Comparison of ENCODE assay signal across 8 cellular contexts in genomic region chr2:202912342-202912804, GRCh38. TPM values are rescaled to one million over a fixed set of nuclear protein-coding genes. Genes with fewer than 3 reads are reported as not detected.
A peak's percentile ranks its signal among the peaks of the same experiment; 100 is the strongest.
DNase-seq lines count a peak whose midpoint lies in the region; ATAC-seq and TF ChIP-seq lines count a peak whose summit lies in the region.
"Not testable (repeated sequence)": the region's sequence is repeated elsewhere in the genome, so short reads cannot be mapped to it uniquely, and the experiment has no call there.

No MANE protein-coding gene starts in this region.

- intact Hi-C loops in CD4-positive, alpha-beta T cell (cut with DNase I, micrococcal nuclease) = loop anchor here in 1 of 2 experiments (5.0 kb wide), 2 partner anchors 100 to 275 kb away; partner anchors contain the start of gene NBEAL1

- H4K91ac ChIP-seq in mesenchymal stem cell (ENCODE audit: low read length) = not testable (repeated sequence)

- peaks cover 40% of the 10 kb centered on the region for H3K4me1 Mint-ChIP-seq in CD4-positive, alpha-beta T cell (ENCODE audit: low read depth)

- DNase-seq in CD4-positive, alpha-beta T cell = peak in 2 of 10 experiments; percentile 2 to 3
- peak; percentile 5 for DNase-seq in activated gamma-delta T cell treated with Interleukin-2 at 50 U/mL for 16 hours
- peak; percentile 39 for DNase-seq in mesenchymal stem cell
- DNase-seq in stimulated activated CD4-positive, alpha-beta T cell treated with anti-CD3 and anti-CD28 coated beads, Interleukin-12 subunit alpha, Interleukin-12 subunit beta, amount 100 ng/mL, for 4 hours = peak; percentile 6

- H2AK5ac ChIP-seq in mesenchymal stem cell (ENCODE audit: low read length, severe bottlenecking) = not testable (repeated sequence)

- not testable (repeated sequence) for H2AFZ ChIP-seq in OCI-LY1 (ENCODE audit: low read length); mesenchymal stem cell (ENCODE audit: low read depth, low read length)

- TF ChIP-seq CTCF in CD4-positive, alpha-beta T cell (IDR thresholded peaks at IDR 0.05); OCI-LY1 (IDR thresholded peaks at IDR 0.05; ENCODE audit: low read length): not testable (repeated sequence)

- H3K9me3 Mint-ChIP-seq in CD4-positive, alpha-beta T cell = not testable (repeated sequence)

- H3K18ac ChIP-seq in mesenchymal stem cell (ENCODE audit: low read depth in 1 of 2, low read length in 2 of 2) = not testable (repeated sequence)

- peaks cover 23% of the 10 kb centered on the region for H3K36me3 Mint-ChIP-seq in CD4-positive, alpha-beta T cell (ENCODE audit: low read depth)

- H3K4me3 ChIP-seq in OCI-LY1 (ENCODE audit: low read depth, low read length, poor library complexity, severe bottlenecking) (peak overlapping the region; percentile 98), esophagus (ENCODE audit: low read depth in 1 of 2, low read length in 2 of 2) (peak overlapping the region; percentile 72 to 92), mesenchymal stem cell (ENCODE audit: insufficient read depth in 1 of 2, low read depth in 1 of 2, low read length in 2 of 2) (peak overlapping the region; percentile 64 to 99)

- H4K8ac ChIP-seq in mesenchymal stem cell (ENCODE audit: low read length) = not testable (repeated sequence)

- WGBS in esophagus, 2 donors = 0% methylated on average over 14 of the region's 41 CpGs; no CpG with 5 or more reads in 1 of the 2 donors
- no CpG with 5 or more reads among the region's 41 CpGs for WGBS in mesenchymal stem cell

- not testable (repeated sequence) for H3K27me3 Mint-ChIP-seq in CD4-positive, alpha-beta T cell

- H3K23ac ChIP-seq in mesenchymal stem cell (ENCODE audit: low read length in 2 of 2) = not testable (repeated sequence)

- CTCF ChIA-PET in CD4-positive, alpha-beta T cell (lab: Charles Lee) = interaction anchor here (1.1 kb wide), 1 partner anchor 42 kb away, joined by 6 read pairs; no protein-coding TSS in a partner anchor

- H3K14ac ChIP-seq in mesenchymal stem cell (ENCODE audit: low read length in 2 of 2) = not testable (repeated sequence)

- H2BK15ac ChIP-seq in mesenchymal stem cell (ENCODE audit: low read depth, poor library complexity, severe bottlenecking) = not testable (repeated sequence)

- not testable (repeated sequence) for H3K27me3 ChIP-seq in CD4-positive, alpha-beta T cell (ENCODE audit: control insufficient read depth, insufficient read depth, low read length); OCI-LY1 (ENCODE audit: insufficient read depth, low read length); esophagus (ENCODE audit: control insufficient read depth in 1 of 2, insufficient read depth in 2 of 2, low read length in 2 of 2); mesenchymal stem cell (ENCODE audit: control insufficient read depth in 1 of 2, insufficient read depth in 1 of 2, low read length in 2 of 2)

- H2BK120ac ChIP-seq in mesenchymal stem cell (ENCODE audit: low read depth, low read length) = not testable (repeated sequence)

- peak overlapping the region; percentile 72 for H3K27ac ChIP-seq in CD4-positive, alpha-beta T cell (ENCODE audit: low read depth, low read length)
- peak overlapping the region; percentile 91 for H3K27ac ChIP-seq in OCI-LY1 (ENCODE audit: low read depth, low read length, poor library complexity, severe bottlenecking)
- H3K27ac ChIP-seq in esophagus (ENCODE audit: low read depth in 2 of 2, low read length in 1 of 2) = peak overlapping the region; percentile 56 to 92
- H3K27ac ChIP-seq in mesenchymal stem cell (ENCODE audit: low read length, poor library complexity, severe bottlenecking) = peak overlapping the region; percentile 100

- POLR2A ChIA-PET in CD4-positive, alpha-beta T cell (lab: Charles Lee) = interaction anchor here (1.1 to 2.7 kb wide), 6 partner anchors 11 to 326 kb away, joined by 3 to 31 read pairs (median 12); partner anchors contain the start of genes CYP20A1, FAM117B, ICA1L and NBEAL1

- H3K9me2 ChIP-seq in OCI-LY1 (ENCODE audit: low read depth, low read length) = not testable (repeated sequence)

- H3K4me3 Mint-ChIP-seq in CD4-positive, alpha-beta T cell = peak overlapping the region; percentile 98

- H3F3A ChIP-seq in OCI-LY1 (ENCODE audit: insufficient read depth, low read length) = not testable (repeated sequence)

- H3K79me2 ChIP-seq in OCI-LY1 (ENCODE audit: insufficient read depth, low read length) = peaks cover 40% of the 10 kb centered on the region

- H4K20me1 ChIP-seq in OCI-LY1 (ENCODE audit: insufficient read depth, low read length) = not testable (repeated sequence)

- not testable (repeated sequence) for H3K4ac ChIP-seq in mesenchymal stem cell (ENCODE audit: low read depth in 1 of 2, low read length in 2 of 2)

- ATAC-seq in CD4-positive, alpha-beta T cell (ENCODE audit: poor library complexity) = peak; percentile 25
- ATAC-seq in GM19467 (IDR thresholded peaks at IDR 0.05; ENCODE audit: unreplicated experiment) (peak; percentile 41), HG03045 (IDR thresholded peaks at IDR 0.05; ENCODE audit: unreplicated experiment) (peak; percentile 68)

- H3K9ac ChIP-seq in OCI-LY1 (ENCODE audit: low read length) = peak overlapping the region; percentile 98
- H3K9ac ChIP-seq in mesenchymal stem cell (ENCODE audit: low read length) = peak overlapping the region; percentile 97

- H3K4me2 ChIP-seq in OCI-LY1 (ENCODE audit: low read length) = peak overlapping the region; percentile 95
- H3K4me2 ChIP-seq in mesenchymal stem cell (ENCODE audit: low read length, poor library complexity, severe bottlenecking) = not testable (repeated sequence)

- peaks cover 39% of the 10 kb centered on the region for H3K4me1 ChIP-seq in OCI-LY1 (ENCODE audit: insufficient read depth, low read length, severe bottlenecking)
- not testable (repeated sequence) for H3K4me1 ChIP-seq in esophagus (ENCODE audit: control insufficient read depth in 2 of 2, insufficient read depth in 2 of 2, low read length in 1 of 2); mesenchymal stem cell (ENCODE audit: control insufficient read depth, insufficient read depth, low read depth, low read length)

- H2BK12ac ChIP-seq in mesenchymal stem cell (ENCODE audit: low read length in 2 of 2) = not testable (repeated sequence)

- not testable (repeated sequence) for H3K79me1 ChIP-seq in mesenchymal stem cell (replicated peaks; ENCODE audit: low read length, poor library complexity, severe bottlenecking)

- peaks cover 11% of the 10 kb centered on the region; the same call in 1 of the 2 replicates for H3K36me3 ChIP-seq in OCI-LY1 (ENCODE audit: insufficient read depth, low read length)
- not testable (repeated sequence) for H3K36me3 ChIP-seq in esophagus (ENCODE audit: control insufficient read depth in 2 of 2, insufficient read depth in 2 of 2, low read length in 1 of 2); mesenchymal stem cell (ENCODE audit: control insufficient read depth in 1 of 2, insufficient read depth in 2 of 2, low read depth in 1 of 2, low read length in 2 of 2)

- peak overlapping the region; percentile 90 for H3K27ac Mint-ChIP-seq in CD4-positive, alpha-beta T cell

- H3K9me3 ChIP-seq in CD4-positive, alpha-beta T cell (ENCODE audit: control insufficient read depth, low read length); OCI-LY1 (ENCODE audit: low read length); esophagus (ENCODE audit: control insufficient read depth in 2 of 2, insufficient read depth in 1 of 2, low read depth in 1 of 2, low read length in 1 of 2); mesenchymal stem cell (ENCODE audit: control insufficient read depth, low read length): not testable (repeated sequence)

- H2BK5ac ChIP-seq in mesenchymal stem cell (ENCODE audit: low read depth, low read length, poor library complexity, severe bottlenecking) = not testable (repeated sequence)

RNA-seq across cellular contexts. Expression of gene CARF, which starts 0.3 kb away (rescaled TPM):
- 1 to 10 TPM; 9.0 to 9.6 TPM for total RNA-seq in CD4-positive, alpha-beta T cell
- polyA plus RNA-seq in esophagus = 1 to 10 TPM; 1.7 to 2.0 TPM
- 3.6 TPM for polyA plus RNA-seq in mesenchymal stem cell (2013, experiment 1 of 2)
- 3.0 TPM for polyA plus RNA-seq in mesenchymal stem cell (2013, experiment 2 of 2)

RNA-seq across cellular contexts. Expression of gene WDR12, which starts 0.9 kb away (rescaled TPM):
- 1 to 10 TPM; 6.2 to 7.7 TPM for total RNA-seq in CD4-positive, alpha-beta T cell
- 10 to 100 TPM; 20.6 to 21.6 TPM for polyA plus RNA-seq in esophagus
- 24.2 TPM for polyA plus RNA-seq in mesenchymal stem cell (2013, experiment 1 of 2)
- polyA plus RNA-seq in mesenchymal stem cell (2013, experiment 2 of 2) = 26.0 TPM

RNA-seq across cellular contexts. Expression of gene ICA1L, which starts 40.8 kb away (rescaled TPM):
- total RNA-seq in CD4-positive, alpha-beta T cell = 1 to 10 TPM; 1.5 to 1.6 TPM
- polyA plus RNA-seq in esophagus = 1 to 10 TPM; 1.1 to 1.2 TPM
- 1.5 TPM for polyA plus RNA-seq in mesenchymal stem cell (2013, experiment 1 of 2)
- polyA plus RNA-seq in mesenchymal stem cell (2013, experiment 2 of 2) = 1.7 TPM
